Comparison of ENCODE assay signal across 18 cellular contexts in genomic region chr4:86015412-86016350, GRCh38.
DNase-seq lines count a peak whose midpoint lies in the region; ATAC-seq, FAIRE-seq and TF ChIP-seq lines count a peak whose summit lies in the region.
"Had no signal": no experiment of that assay in that cellular context is flagged by ENCODE, and none has a peak within 500 bp of the region (broad histone marks: within the 10 kb centered on the region; RNA-seq: fewer than 3 reads in every experiment).

No MANE protein-coding gene starts in this region.

- H3K36me3 ChIP-seq in trophoblast cell (ENCODE audit: control insufficient read depth in 1 of 2, insufficient read depth in 2 of 2, low read length in 2 of 2), result no peaks in the 10 kb centered on the region

- no peak overlapping the region for H2BK12ac ChIP-seq in trophoblast cell (ENCODE audit: low read length)

- WGBS in trophoblast cell (ENCODE audit: extremely low coverage, insufficient coverage, insufficient read length), result no CpG with 5 or more reads among the region's 2 CpGs

- H3K14ac ChIP-seq in trophoblast cell (ENCODE audit: low read length), result no peak overlapping the region

- TF ChIP-seq POLR2A in H54 (IDR thresholded peaks at IDR 0.05; ENCODE audit: low read depth, low read length), result no peak

- no peaks in the 10 kb centered on the region for H3K79me2 ChIP-seq in trophoblast cell (ENCODE audit: control insufficient read depth, insufficient read depth, low read length, poor library complexity)

- H3K4me3 ChIP-seq in LNCaP clone FGC (ENCODE audit: low read depth, low read length) (no peak overlapping the region), trophoblast cell (ENCODE audit: low read depth, low read length) (no peak overlapping the region)
- H3K4me3 ChIP-seq: lung had no signal

- H3K4me3 Mint-ChIP-seq in chondrocyte (ENCODE audit: unreplicated experiment), result no peak overlapping the region
- no peak overlapping the region for H3K4me3 Mint-ChIP-seq in T-cell
- H3K4me3 Mint-ChIP-seq: activated naive CD8-positive, alpha-beta T cell treated with anti-CD3 and anti-CD28 coated beads for 36 hours; naive thymus-derived CD4-positive, alpha-beta T cell; T-helper 1 cell treated with Interleukin-12 subunit alpha and Interleukin-12 subunit beta and Interleukin-4 antibody, amounts not matched to agents 30 μg/mL and 1 μg/mL, for 36 hours had no signal

- CTCF ChIA-PET in T-cell (lab: Charles Lee), result no interaction called here

- no peak overlapping the region for H2BK5ac ChIP-seq in trophoblast cell (ENCODE audit: low read depth, low read length, poor library complexity)

- H3K36me3 Mint-ChIP-seq in chondrocyte (ENCODE audit: low read depth), result peaks cover 2% of the 10 kb centered on the region
- H3K36me3 Mint-ChIP-seq in T-cell, result no peaks in the 10 kb centered on the region
- H3K36me3 Mint-ChIP-seq: activated naive CD8-positive, alpha-beta T cell treated with anti-CD3 and anti-CD28 coated beads for 36 hours; naive thymus-derived CD4-positive, alpha-beta T cell had no signal

- H3K23ac ChIP-seq in trophoblast cell (ENCODE audit: low read length), result no peak overlapping the region

- ATAC-seq in GM18511 (IDR thresholded peaks at IDR 0.05; ENCODE audit: unreplicated experiment) (peak; percentile 24), T-cell (replicated peaks in 1 of 4) (no peak)
- ATAC-seq: naive thymus-derived CD4-positive, alpha-beta T cell; Right ventricle myocardium inferior had no signal

- no peak overlapping the region for H3K27ac ChIP-seq in trophoblast cell (ENCODE audit: low read depth, low read length)

- H3K4me1 ChIP-seq in trophoblast cell (ENCODE audit: control insufficient read depth in 1 of 2, insufficient read depth in 2 of 2, low read length in 2 of 2), result peaks cover 0 to 5% of the 10 kb centered on the region in 2 experiments

- H4K12ac ChIP-seq in trophoblast cell (ENCODE audit: low read depth, low read length), result no peak overlapping the region

- H2AFZ ChIP-seq in trophoblast cell (ENCODE audit: insufficient read depth, low read length, poor library complexity), result no peak overlapping the region

- H3K4me2 ChIP-seq in trophoblast cell (ENCODE audit: low read length), result no peak overlapping the region

- no peak overlapping the region for H2AK5ac ChIP-seq in trophoblast cell (ENCODE audit: low read length)

- DNase-seq in LNCaP clone FGC (ENCODE audit: low read depth) (peak; percentile 10), chondrocyte (ENCODE audit: low spot score) (no peak), trophoblast cell (peak; percentile 19 to 76), epidermal melanocyte (ENCODE audit: insufficient read length, low spot score) (no peak), T-cell (no peak), H54 (ENCODE audit: insufficient read length, low spot score) (no peak), RKO (ENCODE audit: low spot score) (no peak)
- DNase-seq: activated naive CD8-positive, alpha-beta T cell treated with anti-CD3 and anti-CD28 coated beads for 36 hours; GDM1; naive thymus-derived CD4-positive, alpha-beta T cell; NCI-H187 treated with DMSO at 0.1 percent for 48 hours; NCI-H446 treated with DMSO at 0.1 percent for 48 hours had no signal

- H3K27me3 ChIP-seq in trophoblast cell (ENCODE audit: insufficient read depth, low read length), result no peaks in the 10 kb centered on the region

- H3K4ac ChIP-seq in trophoblast cell (ENCODE audit: low read depth, low read length), result no peak overlapping the region

- H4K8ac ChIP-seq in trophoblast cell (ENCODE audit: low read depth, low read length), result no peak overlapping the region

- H3K18ac ChIP-seq in trophoblast cell (ENCODE audit: low read length), result no peak overlapping the region

- no peak overlapping the region for H4K91ac ChIP-seq in trophoblast cell (ENCODE audit: low read depth, low read length)

- H3K27me3 Mint-ChIP-seq in chondrocyte (ENCODE audit: low read depth), result no peaks in the 10 kb centered on the region
- H3K27me3 Mint-ChIP-seq in T-cell, result no peaks in the 10 kb centered on the region
- H3K27me3 Mint-ChIP-seq: activated naive CD8-positive, alpha-beta T cell treated with anti-CD3 and anti-CD28 coated beads for 36 hours; naive thymus-derived CD4-positive, alpha-beta T cell had no signal

- H3K4me1 Mint-ChIP-seq in chondrocyte (ENCODE audit: low read depth), result peaks cover 57% of the 10 kb centered on the region
- no peaks in the 10 kb centered on the region for H3K4me1 Mint-ChIP-seq in T-cell
- H3K4me1 Mint-ChIP-seq: activated naive CD8-positive, alpha-beta T cell treated with anti-CD3 and anti-CD28 coated beads for 36 hours; naive thymus-derived CD4-positive, alpha-beta T cell had no signal

- peak overlapping the region; percentile 45 for H3K27ac Mint-ChIP-seq in chondrocyte (ENCODE audit: unreplicated experiment)
- H3K27ac Mint-ChIP-seq in T-cell, result no peak overlapping the region
- H3K27ac Mint-ChIP-seq: activated naive CD8-positive, alpha-beta T cell treated with anti-CD3 and anti-CD28 coated beads for 36 hours; naive thymus-derived CD4-positive, alpha-beta T cell; T-helper 1 cell treated with Interleukin-12 subunit alpha and Interleukin-12 subunit beta and Interleukin-4 antibody, amounts not matched to agents 30 μg/mL and 1 μg/mL, for 36 hours had no signal

- POLR2A ChIA-PET in T-cell (lab: Charles Lee), result no interaction called here

- H3K9ac ChIP-seq in trophoblast cell (ENCODE audit: low read length), result no peak overlapping the region

- TF ChIP-seq CTCF in LNCaP clone FGC (IDR thresholded peaks at IDR 0.05; ENCODE audit: control insufficient read depth, extremely low read depth, insufficient read depth), result no peak
- TF ChIP-seq CTCF in chondrocyte (IDR thresholded peaks at IDR 0.05), result no peak

- no peaks in the 10 kb centered on the region for H3K9me3 ChIP-seq in trophoblast cell (ENCODE audit: insufficient read depth, low read depth, low read length)

- H3K9me3 Mint-ChIP-seq in chondrocyte (ENCODE audit: low read depth), result no peaks in the 10 kb centered on the region
- H3K9me3 Mint-ChIP-seq in T-cell, result peaks cover 0 to 3% (median 0%) of the 10 kb centered on the region in 3 donors
- H3K9me3 Mint-ChIP-seq: activated naive CD8-positive, alpha-beta T cell treated with anti-CD3 and anti-CD28 coated beads for 36 hours; T-helper 1 cell treated with Interleukin-12 subunit alpha and Interleukin-12 subunit beta and Interleukin-4 antibody, amounts not matched to agents 30 μg/mL and 1 μg/mL, for 36 hours had no signal

- no peaks in the 10 kb centered on the region for H3K79me1 ChIP-seq in trophoblast cell (ENCODE audit: low read length)

- no peak overlapping the region for H2BK120ac ChIP-seq in trophoblast cell (ENCODE audit: insufficient read depth, low read length, poor library complexity)

- no peak for FAIRE-seq in H54 (lab: Jason Lieb, UNC)
- FAIRE-seq: bronchial epithelial cell, GM12892 had no signal

Comparison
In these comparisons a context has a peak if more than half of its experiments do, and no peak if none do; other contexts are left out.
1. DNase-seq: peak in LNCaP clone FGC (single experiment) and trophoblast cell (2 of 2); none in chondrocyte (single experiment), epidermal melanocyte (single experiment), T-cell (0 of 34), H54 (single experiment) and RKO (single experiment).